ENCODE assay signal across 9 cellular contexts in genomic region chr17:63440127-63440769, GRCh38.
DNase-seq lines count a peak whose midpoint lies in the region; ATAC-seq and TF ChIP-seq lines count a peak whose summit lies in the region.
"Had no signal": no experiment of that assay in that cellular context is flagged by ENCODE, and none has a peak within 500 bp of the region (broad histone marks: within the 10 kb centered on the region; RNA-seq: fewer than 3 reads in every experiment).

No MANE protein-coding gene starts in this region.

- H3K4me1 ChIP-seq in mucosa of rectum (ENCODE audit: control insufficient read depth in 2 of 2, insufficient read depth in 2 of 2, low read length in 2 of 2), result peaks cover 10 to 24% of the 10 kb centered on the region in 2 donors

- no peak overlapping the region for H3K9ac ChIP-seq in mucosa of rectum (ENCODE audit: low read depth in 1 of 2, low read length in 2 of 2)

- DNase-seq in stimulated activated naive CD4-positive, alpha-beta T cell treated with Interleukin-2 at 50 U/mL for 16 hours (lab: John Stamatoyannopoulos, UW), result peak; percentile 24
- DNase-seq in stimulated activated naive CD4-positive, alpha-beta T cell (lab: John Stamatoyannopoulos, UW), result no peak
- DNase-seq in brain microvascular endothelial cell (no peak), RPMI8226 (no peak), ecto neural progenitor cell (ENCODE audit: low spot score) (no peak), HK-2 (ENCODE audit: unreplicated experiment) (no peak)

- no peaks in the 10 kb centered on the region for H3K27me3 ChIP-seq in brain microvascular endothelial cell (replicated peaks)
- no peaks in the 10 kb centered on the region for H3K27me3 ChIP-seq in mucosa of rectum (ENCODE audit: control insufficient read depth in 2 of 2, insufficient read depth in 2 of 2, low read length in 2 of 2)

- ATAC-seq in HG02852 (IDR thresholded peaks at IDR 0.05; ENCODE audit: unreplicated experiment), result no peak
- ATAC-seq: HCT116 had no signal

- in situ Hi-C loops in brain microvascular endothelial cell (cut with HindIII; ENCODE audit: low pct_ligation_motif_present, low sequenced_read_pairs), result no loop called here

- TF ChIP-seq CTCF in brain microvascular endothelial cell (IDR thresholded peaks at IDR 0.05; ENCODE audit: low read depth, low read length, missing control alignments), result peak; percentile 16

- no peaks in the 10 kb centered on the region for H3K36me3 ChIP-seq in brain microvascular endothelial cell (replicated peaks)
- H3K36me3 ChIP-seq in mucosa of rectum (ENCODE audit: control insufficient read depth in 2 of 2, insufficient read depth in 2 of 2, low read length in 2 of 2), result no peaks in the 10 kb centered on the region

- no peaks in the 10 kb centered on the region for H3K9me3 ChIP-seq in mucosa of rectum (ENCODE audit: control insufficient read depth in 2 of 2, low read length in 2 of 2)

- H3K27ac ChIP-seq in brain microvascular endothelial cell, result no peak overlapping the region
- H3K27ac ChIP-seq in mucosa of rectum (ENCODE audit: low read depth in 2 of 2, low read length in 2 of 2), result peak overlapping the region; percentile 0 to 67

- H3K4me3 ChIP-seq in brain microvascular endothelial cell (ENCODE audit: low read depth, low read length) (no peak overlapping the region), mucosa of rectum (ENCODE audit: low read length in 2 of 2) (peak overlapping the region in 1 of 2 donors; percentile 13)
